Comparison of ENCODE assay signal across 8 cellular contexts in genomic region chr1:236451796-236452373, GRCh38. TPM values are rescaled to one million over a fixed set of nuclear protein-coding genes. Genes with fewer than 3 reads are reported as not detected.
DNase-seq lines count a peak whose midpoint lies in the region; ATAC-seq, FAIRE-seq and TF ChIP-seq lines count a peak whose summit lies in the region.

No MANE protein-coding gene starts in this region.

- CTCF ChIA-PET in GM12878 (lab: Yijun Ruan, JAX): interaction anchor here (0.6 to 2.3 kb wide), 11 partner anchors 10 to 343 kb away, joined by 3 to 4 read pairs (median 3); no protein-coding TSS in a partner anchor

- RAD21 ChIA-PET in GM12878 (lab: Charles Lee; ENCODE audit: unreplicated experiment): interaction anchor here (1.5 kb wide), 1 partner anchor 21 kb away, joined by 3 read pairs; no protein-coding TSS in a partner anchor

- DNase-seq in D341Med (ENCODE audit: low spot score): peak; percentile 50
- peak; percentile 9 for DNase-seq in HCEC 1CT
- peak; percentile 28 for DNase-seq in SW480 (ENCODE audit: low spot score)
- DNase-seq in GM12878 (ENCODE audit: low read depth, low spot score): no peak
- peak; percentile 42 for DNase-seq in neural progenitor cell (ENCODE audit: low spot score)
- no peak for DNase-seq in NCI-H187 (lab: John Stamatoyannopoulos, UW)
- no peak for DNase-seq in NCI-H2107 treated with DMSO at 0.1 percent for 48 hours (lab: John Stamatoyannopoulos, UW; ENCODE audit: unreplicated experiment)
- no peak for DNase-seq in smooth muscle cell (lab: John Stamatoyannopoulos, UW; ENCODE audit: unreplicated experiment)

- H3K9me3 Mint-ChIP-seq in neural progenitor cell: no peaks in the 10 kb centered on the region

- peak; percentile 37 for TF ChIP-seq RAD21 in GM12878 (IDR thresholded peaks at IDR 0.05; ENCODE audit: insufficient read depth, low read depth, low read length)

- intact Hi-C loops in GM12878 (cut with micrococcal nuclease; ENCODE audit: unreplicated experiment): no loop called here

- no peak overlapping the region for H3K27ac Mint-ChIP-seq in neural progenitor cell

- TF ChIP-seq CTCF in GM12878 (IDR thresholded peaks at IDR 0.05 in 2 of 3, conservative IDR thresholded peaks at IDR 0.05 in 1 of 3; ENCODE audit: control insufficient read depth in 2 of 3, extremely low read depth in 1 of 3, insufficient read depth in 1 of 3, low read depth in 3 of 3, low read length in 3 of 3): peak; percentile 31 to 57 (median 54)
- TF ChIP-seq CTCF in neural progenitor cell (IDR thresholded peaks at IDR 0.05): peak; percentile 55
- TF ChIP-seq CTCF in smooth muscle cell (IDR thresholded peaks at IDR 0.05; ENCODE audit: borderline replicate concordance, insufficient read depth, poor library complexity, severe bottlenecking): no peak

- H3K9me3 ChIP-seq in GM12878 (replicated peaks; ENCODE audit: control insufficient read depth, insufficient read depth, low read length): no peaks in the 10 kb centered on the region; the same call in 2 of the 3 replicates
- H3K9me3 ChIP-seq in neural progenitor cell (ENCODE audit: low read depth): no peaks in the 10 kb centered on the region
- no peaks in the 10 kb centered on the region for H3K9me3 ChIP-seq in smooth muscle cell (replicated peaks; ENCODE audit: low read depth)

- SMC1A ChIA-PET in GM12878 (lab: Charles Lee; ENCODE audit: uncharacterized antibody, unreplicated experiment): interaction anchor here (1.0 to 1.5 kb wide), 7 partner anchors 10 to 344 kb away, joined by 3 to 5 read pairs (median 3); no protein-coding TSS in a partner anchor

- ATAC-seq in GM12878: peak; percentile 89

- H3K9ac ChIP-seq in GM12878 (ENCODE audit: control insufficient read depth, insufficient read depth, low read length) (no peak overlapping the region), neural progenitor cell (no peak overlapping the region), smooth muscle cell (ENCODE audit: low read depth) (no peak overlapping the region)

- peaks cover 4% of the 10 kb centered on the region for H3K4me1 Mint-ChIP-seq in neural progenitor cell

- no peaks in the 10 kb centered on the region for H4K20me1 ChIP-seq in GM12878 (ENCODE audit: control insufficient read depth, insufficient read depth)
- H4K20me1 ChIP-seq in neural progenitor cell (ENCODE audit: low read depth): no peaks in the 10 kb centered on the region
- no peaks in the 10 kb centered on the region for H4K20me1 ChIP-seq in smooth muscle cell (ENCODE audit: low read depth)

- no peak overlapping the region for H2AFZ ChIP-seq in GM12878 (ENCODE audit: control insufficient read depth, low read depth, low read length)
- H2AFZ ChIP-seq in neural progenitor cell (replicated peaks): no peak overlapping the region
- H2AFZ ChIP-seq in smooth muscle cell (ENCODE audit: low read depth): no peak overlapping the region

- H3K27me3 Mint-ChIP-seq in neural progenitor cell (ENCODE audit: insufficient read depth, low read depth): peaks cover 7% of the 10 kb centered on the region

- H3K36me3 Mint-ChIP-seq in neural progenitor cell: no peaks in the 10 kb centered on the region

- no peak for TF ChIP-seq EP300 in GM12878 (IDR thresholded peaks at IDR 0.05; ENCODE audit: borderline replicate concordance in 1 of 2, control insufficient read depth in 1 of 2, low read depth in 2 of 2, low read length in 2 of 2)

- H3K36me3 ChIP-seq in GM12878 (ENCODE audit: control insufficient read depth in 2 of 2, insufficient read depth in 2 of 2, low read length in 1 of 2): no peaks in the 10 kb centered on the region
- H3K36me3 ChIP-seq in neural progenitor cell: no peaks in the 10 kb centered on the region
- no peaks in the 10 kb centered on the region for H3K36me3 ChIP-seq in smooth muscle cell (ENCODE audit: low read depth)

- H3K4me3 ChIP-seq in GM12878 (no peak overlapping the region), neural progenitor cell (no peak overlapping the region), smooth muscle cell (no peak overlapping the region)

- H3K27ac ChIP-seq in GM12878 (ENCODE audit: control insufficient read depth, insufficient read depth) (no peak overlapping the region), neural progenitor cell (no peak overlapping the region), smooth muscle cell (ENCODE audit: low read depth) (no peak overlapping the region)

- no peak overlapping the region for H3K4me3 Mint-ChIP-seq in neural progenitor cell

- H3K79me2 ChIP-seq in GM12878 (ENCODE audit: control insufficient read depth, insufficient read depth, low read length) (no peaks in the 10 kb centered on the region), neural progenitor cell (ENCODE audit: low read depth) (no peaks in the 10 kb centered on the region), smooth muscle cell (ENCODE audit: low read depth) (no peaks in the 10 kb centered on the region)

- no peaks in the 10 kb centered on the region for H3K27me3 ChIP-seq in GM12878 (replicated peaks in 1 of 2; ENCODE audit: control insufficient read depth in 2 of 2, insufficient read depth in 2 of 2, low read length in 1 of 2)
- H3K27me3 ChIP-seq in neural progenitor cell: no peaks in the 10 kb centered on the region
- H3K27me3 ChIP-seq in smooth muscle cell (ENCODE audit: low read depth): no peaks in the 10 kb centered on the region

- TF ChIP-seq POLR2A in GM12878 (IDR thresholded peaks at IDR 0.05; ENCODE audit: low read depth, low read length): no peak

- POLR2A ChIA-PET in GM12878 (lab: Charles Lee): no interaction called here

- no peak for FAIRE-seq in GM12878 (lab: Jason Lieb, UNC)

- H3F3A ChIP-seq in neural progenitor cell (ENCODE audit: low read depth): no peaks in the 10 kb centered on the region
- H3F3A ChIP-seq in smooth muscle cell (ENCODE audit: low read depth): no peaks in the 10 kb centered on the region

- BruUV-seq in GM12878 (replicated peaks; lab: Mats Ljungman, UMichigan): no TSS peak

- H3K4me1 ChIP-seq in GM12878 (ENCODE audit: control insufficient read depth, insufficient read depth, low read length) (peaks cover 6% of the 10 kb centered on the region; the same call in 1 of the 2 replicates), neural progenitor cell (no peaks in the 10 kb centered on the region), smooth muscle cell (ENCODE audit: low read depth) (no peaks in the 10 kb centered on the region)

- 48% methylated on average over 6 of the region's 6 CpGs for WGBS in GM12878 (ENCODE audit: insufficient coverage, insufficient replicate concordance, low lambda C conversion rate, missing lambda C conversion rate)
- WGBS in smooth muscle cell (ENCODE audit: low lambda C conversion rate): 74% methylated on average over 6 of the region's 6 CpGs

- in situ Hi-C loops in GM12878 (cut with MboI): no loop called here

- no peak overlapping the region for H3K4me2 ChIP-seq in GM12878 (ENCODE audit: control insufficient read depth, insufficient read depth)
- no peak overlapping the region for H3K4me2 ChIP-seq in neural progenitor cell
- H3K4me2 ChIP-seq in smooth muscle cell: no peak overlapping the region

TF ChIP-seq in GM12878, 131 proteins besides CTCF, POLR2A, EP300 and RAD21:
- no peak for TF ChIP-seq PBX3 (IDR thresholded peaks at IDR 0.05; ENCODE audit: insufficient replicate concordance, low read depth, low read length)
- TF ChIP-seq SMC3 (IDR thresholded peaks at IDR 0.05; ENCODE audit: borderline replicate concordance, low read length): peak; percentile 18; the same call in 1 of the 2 replicates

RNA-seq across cellular contexts. Expression of gene EDARADD, which starts 57.8 kb away (rescaled TPM):
- total RNA-seq in GM12878 (2013; cell fraction: nucleolus; rRNA removed): 1.4 TPM in 2 replicates
- total RNA-seq in GM12878 (2014; rRNA removed): 4.6 and 6.1 TPM in 2 replicates
- 3.9 and 4.8 TPM in 2 replicates for total RNA-seq in GM12878 (2014; rRNA removed; fragmentation: Illumina TruSeq; extraction: Trizol)
- total RNA-seq in GM12878 (2021): 4.8 and 5.8 TPM in 2 replicates
- 1.7 TPM for polyA plus RNA-seq in GM12878 (2011; ENCODE audit: low read depth)
- 5.1 and 5.2 TPM in 2 replicates for polyA plus RNA-seq in GM12878 (2011; rRNA removed)
- polyA plus RNA-seq in GM12878 (2011; cell fraction: cytosol; rRNA removed): 4.3 and 4.4 TPM in 2 replicates
- 2.3 and 3.6 TPM in 2 replicates for polyA plus RNA-seq in GM12878 (2011; cell fraction: nucleus; rRNA removed)
- polyA plus RNA-seq in GM12878 (2012): 1.4 and 1.5 TPM in 2 replicates
- 5.0 and 5.8 TPM in 2 replicates for polyA plus RNA-seq in GM12878 (2014; fragmentation: Illumina TruSeq; extraction: Trizol)
- polyA plus RNA-seq in GM12878 (2014; fragmentation: Nextera tagmentation; extraction: Ambion mirVana): 1 to 10 TPM in 1 of 2 experiments, under 1 TPM in 1; 0.58 to 1.6 TPM
- polyA plus RNA-seq in GM12878 (2014; rRNA removed): 3.4 and 4.0 TPM in 2 replicates
- polyA plus RNA-seq in GM12878 (2016; fragmentation: Nextera tagmentation; extraction: Ambion mirVana): 1 to 10 TPM; 4.3 to 6.0 TPM
- 4.6 and 5.9 TPM in 2 replicates for polyA minus RNA-seq in GM12878 (2011; rRNA and poly(A)+ RNA removed)
- polyA minus RNA-seq in GM12878 (2011; cell fraction: cytosol; rRNA and poly(A)+ RNA removed): 1.7 and 2.5 TPM in 2 replicates
- polyA minus RNA-seq in GM12878 (2011; cell fraction: nucleus; rRNA and poly(A)+ RNA removed): 1.9 and 2.3 TPM in 2 replicates
- total RNA-seq in neural progenitor cell (ENCODE audit: low replicate concordance): 1.4 and 1.7 TPM in 2 replicates
- 5.8 and 6.0 TPM in 2 replicates for total RNA-seq in smooth muscle cell
- 4.3 and 7.7 TPM in 2 replicates for polyA plus RNA-seq in smooth muscle cell

Comparison
In these comparisons a context has a peak if more than half of its experiments do, and no peak if none do; other contexts are left out.
1. DNase-seq: peak in D341Med (single experiment), HCEC 1CT (single experiment), SW480 (single experiment) and neural progenitor cell (single experiment); none in GM12878 (single experiment), NCI-H187 (0 of 2), NCI-H2107 treated with DMSO at 0.1 percent for 48 hours (single experiment) and smooth muscle cell (single experiment).